In the genomic region with DNA sequence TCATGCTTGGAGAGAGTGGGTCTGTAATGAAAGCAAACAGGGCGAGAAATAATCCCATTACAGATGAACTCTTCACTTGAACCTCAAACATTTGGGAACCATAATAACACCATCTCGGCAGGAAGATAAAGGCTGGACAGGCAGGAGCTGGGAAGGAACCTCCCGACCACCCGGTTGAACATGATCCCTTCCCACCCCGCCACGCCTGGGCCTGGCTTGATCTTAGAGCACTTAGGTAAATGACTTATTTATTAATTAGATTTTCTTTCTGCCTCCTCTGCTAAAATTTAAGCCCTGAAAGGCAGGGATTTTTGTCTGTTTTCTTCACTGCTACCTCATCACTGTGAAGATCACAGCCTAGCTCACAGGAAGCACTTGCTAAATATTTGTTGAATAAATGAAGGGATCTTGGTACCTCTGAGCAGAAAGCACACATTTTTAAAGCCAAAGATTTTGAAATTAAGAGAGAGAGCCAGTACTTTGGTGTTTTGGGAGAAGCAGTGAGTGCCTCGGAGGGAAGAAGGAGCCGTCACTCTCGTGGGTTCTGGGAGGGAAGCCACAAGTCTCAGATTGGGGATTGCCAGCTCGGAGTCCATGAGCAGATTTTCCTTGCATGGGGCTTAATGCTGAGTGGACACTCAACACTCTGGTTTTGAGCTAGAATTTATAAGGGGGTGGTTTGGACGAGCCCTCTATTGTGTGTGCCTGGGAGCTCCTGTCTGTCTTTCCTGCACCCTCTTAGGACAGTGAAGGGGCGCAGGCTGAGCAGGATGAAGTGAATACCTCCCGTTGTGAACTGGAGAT, we compare ENCODE assay signal across 25 cellular contexts.
DNase-seq lines count a peak whose midpoint lies in the region; ATAC-seq, FAIRE-seq and TF ChIP-seq lines count a peak whose summit lies in the region.
"Had no signal": no experiment of that assay in that cellular context is flagged by ENCODE, and none has a peak within 500 bp of the region (broad histone marks: within the 10 kb centered on the region; RNA-seq: fewer than 3 reads in every experiment).

No MANE protein-coding gene starts in this region.

- H3K27ac ChIP-seq in right cardiac atrium (ENCODE audit: low read length) (no peak overlapping the region), esophagus (ENCODE audit: low read depth in 2 of 2, low read length in 1 of 2) (peak overlapping the region; percentile 61 to 64)
- H3K27ac ChIP-seq: parathyroid adenoma, upper lobe of left lung had no signal

- peaks cover 13% of the 10 kb centered on the region for H3K27me3 Mint-ChIP-seq in nephron progenitor cell (ENCODE audit: low read depth, poor library complexity)

- ATAC-seq in right cardiac atrium (peak; percentile 64 to 75), GM21447 (IDR thresholded peaks at IDR 0.05; ENCODE audit: unreplicated experiment) (no peak)
- ATAC-seq: activated T-cell treated with anti-CD3 and anti-CD28 coated beads, Interleukin-2, amount 50 U/mL, for 4 hours; CD8-positive, alpha-beta T cell; naive thymus-derived CD8-positive, alpha-beta T cell; T-helper 17 cell had no signal

- H3K4me3 Mint-ChIP-seq in nephron progenitor cell: no peak overlapping the region
- H3K4me3 Mint-ChIP-seq: activated T-cell treated with anti-CD3 and anti-CD28 coated beads, Interleukin-2, amount 50 U/mL, for 4 hours; CD8-positive, alpha-beta T cell; naive thymus-derived CD8-positive, alpha-beta T cell; T-helper 17 cell had no signal

- H3K9me3 ChIP-seq in right cardiac atrium (ENCODE audit: control insufficient read depth, low read length) (no peaks in the 10 kb centered on the region), esophagus (ENCODE audit: control insufficient read depth in 2 of 2, insufficient read depth in 1 of 2, low read depth in 1 of 2, low read length in 1 of 2) (no peaks in the 10 kb centered on the region)
- H3K9me3 ChIP-seq: upper lobe of left lung had no signal

- H3K4me1 ChIP-seq in right cardiac atrium (ENCODE audit: control insufficient read depth, insufficient read depth, low read length) (no peaks in the 10 kb centered on the region), esophagus (ENCODE audit: control insufficient read depth in 2 of 2, insufficient read depth in 2 of 2, low read length in 1 of 2) (peaks cover 2 to 8% of the 10 kb centered on the region in 2 donors)
- H3K4me1 ChIP-seq: parathyroid adenoma, upper lobe of left lung had no signal

- peaks cover 12% of the 10 kb centered on the region for H3K9me3 Mint-ChIP-seq in nephron progenitor cell
- H3K9me3 Mint-ChIP-seq: CD8-positive, alpha-beta T cell had no signal

- FAIRE-seq in HTR-8/SVneo (lab: Jason Lieb, UNC): no peak
- FAIRE-seq: A204.1, colon, H54 had no signal

- DNase-seq in right cardiac atrium (peak in 1 of 3 donors; percentile 51), cardiac septum (ENCODE audit: low spot score) (no peak), nephron progenitor cell (no peak), COR-L47 (lab: John Stamatoyannopoulos, UW) (no peak), OCI-M2 (lab: John Stamatoyannopoulos, UW; ENCODE audit: unreplicated experiment) (no peak), HTR-8/SVneo (ENCODE audit: insufficient read length, low spot score) (no peak)
- DNase-seq: activated CD4-positive, alpha-beta T cell treated with anti-CD3 and anti-CD28 coated beads for 48 hours; activated T-cell treated with anti-CD3 and anti-CD28 coated beads, Interleukin-2, amount 50 U/mL, for 4 hours; CD8-positive, alpha-beta T cell; GDM1; Kasumi-1; naive thymus-derived CD8-positive, alpha-beta T cell; NCI-H1694; NCI-H2171 treated with DMSO at 0.1 percent for 48 hours; NCI-H526; SK-N-SH; stimulated activated CD8-positive, alpha-beta memory T cell treated with anti-CD3 and anti-CD28 coated beads, Interleukin-4, amount 100 ng/mL, for 48 hours; T-helper 17 cell had no signal

- H3K4me3 ChIP-seq in right cardiac atrium (ENCODE audit: low read length): no peak overlapping the region
- H3K4me3 ChIP-seq in esophagus (ENCODE audit: low read depth in 1 of 2, low read length in 2 of 2): no peak overlapping the region
- H3K4me3 ChIP-seq: upper lobe of left lung had no signal

- no peaks in the 10 kb centered on the region for H3K36me3 ChIP-seq in esophagus (ENCODE audit: control insufficient read depth in 2 of 2, insufficient read depth in 2 of 2, low read length in 1 of 2)
- H3K36me3 ChIP-seq: upper lobe of left lung had no signal

- H3K4me1 Mint-ChIP-seq in nephron progenitor cell: peaks cover 60% of the 10 kb centered on the region
- H3K4me1 Mint-ChIP-seq: naive thymus-derived CD8-positive, alpha-beta T cell had no signal

- H3K27ac Mint-ChIP-seq in nephron progenitor cell: peak overlapping the region; percentile 18
- H3K27ac Mint-ChIP-seq: CD8-positive, alpha-beta T cell; naive thymus-derived CD8-positive, alpha-beta T cell; T-helper 17 cell had no signal

- peaks cover 2% of the 10 kb centered on the region for H3K36me3 Mint-ChIP-seq in nephron progenitor cell (ENCODE audit: low read depth)
- H3K36me3 Mint-ChIP-seq: CD8-positive, alpha-beta T cell; naive thymus-derived CD8-positive, alpha-beta T cell had no signal

- no peak for TF ChIP-seq CTCF in nephron progenitor cell (IDR thresholded peaks at IDR 0.05)

- H3K27me3 ChIP-seq in right cardiac atrium (ENCODE audit: control insufficient read depth, insufficient read depth) (no peaks in the 10 kb centered on the region), esophagus (ENCODE audit: control insufficient read depth in 1 of 2, insufficient read depth in 2 of 2, low read length in 2 of 2) (no peaks in the 10 kb centered on the region)
- H3K27me3 ChIP-seq: upper lobe of left lung had no signal

- WGBS in right cardiac atrium: 73% methylated on average over 13 of the region's 13 CpGs
- 72 to 79% methylated on average over 13 of the region's 13 CpGs for WGBS in esophagus, 2 donors

- intact Hi-C loops in right cardiac atrium (cut with DNase I) (no loop called here), cardiac septum (cut with DNase I) (no loop called here)
